ENCODE assay signal across 16 cellular contexts in the genomic region with DNA sequence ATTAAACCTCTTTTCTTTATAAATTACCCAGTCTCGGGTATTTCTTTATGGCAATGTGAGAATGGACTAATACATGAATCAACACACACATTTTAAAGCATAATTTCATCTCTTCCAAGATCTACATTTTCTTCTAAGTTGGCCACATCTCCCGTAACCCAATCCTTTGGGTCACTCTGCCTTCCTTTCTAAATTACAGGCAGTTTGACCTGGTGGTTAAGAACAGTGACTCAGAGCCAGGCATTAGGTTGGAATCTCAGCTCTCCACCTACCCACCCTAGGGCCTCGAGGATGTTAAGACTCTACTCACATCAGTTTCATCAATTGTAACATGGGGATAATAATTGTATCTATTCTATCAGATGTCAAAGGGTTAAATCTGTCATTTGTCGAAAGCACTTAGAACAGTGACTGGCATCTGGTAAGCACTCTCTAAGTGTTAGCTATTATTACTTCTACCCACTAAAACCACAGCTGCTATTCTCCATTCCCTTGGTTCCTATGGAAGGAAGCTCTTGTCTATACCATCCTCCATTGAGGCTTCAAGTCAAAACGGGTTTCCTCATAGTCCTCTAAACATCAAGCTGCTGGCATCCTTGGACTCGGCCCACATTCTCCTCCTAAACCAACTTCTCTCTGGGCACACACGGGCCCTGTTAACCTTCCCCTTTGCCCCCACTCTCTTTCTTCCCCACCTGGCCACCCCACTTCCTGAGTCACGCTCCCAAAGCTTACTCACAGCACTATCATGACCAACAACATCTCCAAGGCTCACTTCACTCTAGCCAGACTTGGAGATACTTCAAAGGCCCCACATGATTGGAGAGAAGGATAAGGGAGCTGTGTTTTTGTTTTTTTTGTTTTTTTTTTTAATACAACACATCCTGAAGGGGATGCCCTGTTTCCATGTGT.
DNase-seq lines count a peak whose midpoint lies in the region; ATAC-seq, FAIRE-seq and TF ChIP-seq lines count a peak whose summit lies in the region.
"Had no signal": no experiment of that assay in that cellular context is flagged by ENCODE, and none has a peak within 500 bp of the region (broad histone marks: within the 10 kb centered on the region; RNA-seq: fewer than 3 reads in every experiment).

No MANE protein-coding gene starts in this region.

- H3K9me3 Mint-ChIP-seq in activated naive CD8-positive, alpha-beta T cell (ENCODE audit: low read depth), result no peaks in the 10 kb centered on the region
- H3K9me3 Mint-ChIP-seq in activated naive CD8-positive, alpha-beta T cell treated with anti-CD3 and anti-CD28 coated beads for 36 hours, result no peaks in the 10 kb centered on the region
- H3K9me3 Mint-ChIP-seq in CD4-positive, alpha-beta T cell, result no peaks in the 10 kb centered on the region

- WGBS in HepG2 (ENCODE audit: low lambda C conversion rate), result 95% methylated on average over 8 of the region's 8 CpGs

- ATAC-seq in HepG2, result no peak
- ATAC-seq in CD4-positive, alpha-beta T cell (ENCODE audit: poor library complexity), result no peak

- TF ChIP-seq RAD21 in HepG2 (CRISPR knock-in tag; IDR thresholded peaks at IDR 0.05), result no peak

- no peak overlapping the region for H2AFZ ChIP-seq in HepG2 (ENCODE audit: low read length)

- H3K27ac ChIP-seq in HepG2 (ENCODE audit: extremely low read length, insufficient read depth, low read length) (no peak overlapping the region), colonic mucosa (no peak overlapping the region)
- H3K27ac ChIP-seq in CD4-positive, alpha-beta T cell (ENCODE audit: low read depth, low read length), result no peak overlapping the region
- H3K27ac ChIP-seq: transverse colon had no signal

- peaks cover 8% of the 10 kb centered on the region for H3K36me3 Mint-ChIP-seq in activated naive CD8-positive, alpha-beta T cell
- peaks cover 2% of the 10 kb centered on the region for H3K36me3 Mint-ChIP-seq in activated naive CD8-positive, alpha-beta T cell treated with anti-CD3 and anti-CD28 coated beads for 36 hours
- no peaks in the 10 kb centered on the region for H3K36me3 Mint-ChIP-seq in CD4-positive, alpha-beta T cell (ENCODE audit: low read depth)
- H3K36me3 Mint-ChIP-seq: IgD-negative memory B cell had no signal

- no peak overlapping the region for H3K4me3 Mint-ChIP-seq in activated naive CD8-positive, alpha-beta T cell
- no peak overlapping the region for H3K4me3 Mint-ChIP-seq in activated naive CD8-positive, alpha-beta T cell treated with anti-CD3 and anti-CD28 coated beads for 36 hours
- H3K4me3 Mint-ChIP-seq in CD4-positive, alpha-beta T cell, result no peak overlapping the region
- H3K4me3 Mint-ChIP-seq: IgD-negative memory B cell had no signal

- intact Hi-C loops in HepG2 (cut with micrococcal nuclease; ENCODE audit: unreplicated experiment) (loop anchor here (10.0 kb wide), 1 partner anchor 116 kb away; the partner anchor contains the start of gene TGFBR3), colonic mucosa (cut with DNase I) (no loop called here)
- intact Hi-C loops in CD4-positive, alpha-beta T cell (cut with DNase I, micrococcal nuclease), result no loop called here

- no peak for TF ChIP-seq CTCF in HepG2 (CRISPR knock-in tag; IDR thresholded peaks at IDR 0.05)
- no peak for TF ChIP-seq CTCF in CD4-positive, alpha-beta T cell (IDR thresholded peaks at IDR 0.05)
- TF ChIP-seq CTCF in colonic mucosa (IDR thresholded peaks at IDR 0.05), result no peak

- H3K27me3 Mint-ChIP-seq in activated naive CD8-positive, alpha-beta T cell, result no peaks in the 10 kb centered on the region
- no peaks in the 10 kb centered on the region for H3K27me3 Mint-ChIP-seq in activated naive CD8-positive, alpha-beta T cell treated with anti-CD3 and anti-CD28 coated beads for 36 hours
- H3K27me3 Mint-ChIP-seq in CD4-positive, alpha-beta T cell, result no peaks in the 10 kb centered on the region

- peaks cover 4% of the 10 kb centered on the region; the same call in 1 of the 2 replicates for H4K20me1 ChIP-seq in HepG2 (ENCODE audit: insufficient read depth, low read length)

- H3K4me1 ChIP-seq in adipocyte (ENCODE audit: control insufficient read depth, insufficient read depth, low read length) (peaks cover 31% of the 10 kb centered on the region), HepG2 (ENCODE audit: insufficient read depth, low read length) (peaks cover 69% of the 10 kb centered on the region), colonic mucosa (no peaks in the 10 kb centered on the region)
- H3K4me1 ChIP-seq: transverse colon had no signal

- H3K27ac Mint-ChIP-seq in activated naive CD8-positive, alpha-beta T cell, result peak overlapping the region; percentile 24
- H3K27ac Mint-ChIP-seq in activated naive CD8-positive, alpha-beta T cell treated with anti-CD3 and anti-CD28 coated beads for 36 hours, result no peak overlapping the region
- no peak overlapping the region for H3K27ac Mint-ChIP-seq in CD4-positive, alpha-beta T cell
- H3K27ac Mint-ChIP-seq: IgD-negative memory B cell had no signal

- peaks cover 42% of the 10 kb centered on the region for H3K79me2 ChIP-seq in HepG2 (ENCODE audit: insufficient read depth, low read length)

- H3K27me3 ChIP-seq in adipocyte (replicated peaks; ENCODE audit: control insufficient read depth, insufficient read depth, low read length), result no peaks in the 10 kb centered on the region
- no peaks in the 10 kb centered on the region for H3K27me3 ChIP-seq in HepG2 (ENCODE audit: control insufficient read depth in 1 of 2, insufficient read depth in 2 of 2, low read length in 2 of 2)
- H3K27me3 ChIP-seq in CD4-positive, alpha-beta T cell (ENCODE audit: control insufficient read depth, insufficient read depth, low read length), result no peaks in the 10 kb centered on the region
- H3K27me3 ChIP-seq in colonic mucosa, result no peaks in the 10 kb centered on the region
- H3K27me3 ChIP-seq: transverse colon had no signal

- peaks cover 5% of the 10 kb centered on the region for H3K4me1 Mint-ChIP-seq in activated naive CD8-positive, alpha-beta T cell (ENCODE audit: low read depth)
- peaks cover 8% of the 10 kb centered on the region for H3K4me1 Mint-ChIP-seq in activated naive CD8-positive, alpha-beta T cell treated with anti-CD3 and anti-CD28 coated beads for 36 hours
- no peaks in the 10 kb centered on the region for H3K4me1 Mint-ChIP-seq in CD4-positive, alpha-beta T cell (ENCODE audit: low read depth)
- H3K4me1 Mint-ChIP-seq: IgD-negative memory B cell had no signal

- no peak for FAIRE-seq in HepG2 (lab: Jason Lieb, UNC)

- POLR2A ChIA-PET in HepG2 (lab: Yijun Ruan, JAX), result no interaction called here
- POLR2A ChIA-PET in CD4-positive, alpha-beta T cell (lab: Charles Lee), result no interaction called here

- no TSS peak for BruUV-seq in HepG2 (replicated peaks; lab: Mats Ljungman, UMichigan)

- in situ Hi-C loops in HepG2 (cut with HindIII; ENCODE audit: extremely low pct_ligation_motif_present, low pct_unique_long_range_greater_than_20kb), result no loop called here

- no peaks in the 10 kb centered on the region for H3K9me3 ChIP-seq in adipocyte (ENCODE audit: control insufficient read depth, low read length)
- H3K9me3 ChIP-seq in HepG2 (ENCODE audit: low read length), result no peaks in the 10 kb centered on the region
- no peaks in the 10 kb centered on the region for H3K9me3 ChIP-seq in CD4-positive, alpha-beta T cell (ENCODE audit: control insufficient read depth, low read length)
- no peaks in the 10 kb centered on the region for H3K9me3 ChIP-seq in colonic mucosa
- H3K9me3 ChIP-seq: transverse colon had no signal

- DNase-seq in activated naive CD8-positive, alpha-beta T cell treated with anti-CD3 and anti-CD28 coated beads for 36 hours, result no peak
- DNase-seq in adipocyte (ENCODE audit: low read depth) (peak; percentile 57), HepG2 (ENCODE audit: low spot score) (no peak), stromal cell of bone marrow (ENCODE audit: low read depth) (peak; percentile 64), COLO829 (ENCODE audit: low spot score) (no peak), colonic mucosa (no peak)
- no peak for DNase-seq in CD4-positive, alpha-beta T cell
- DNase-seq: DMS53; effector CD8-positive, alpha-beta T cell; H7; hypothalamus; NCI-H187; T-helper 9 cell; transverse colon had no signal

- H3K4me2 ChIP-seq in HepG2 (ENCODE audit: low read depth, low read length), result no peak overlapping the region

- H3K36me3 ChIP-seq in adipocyte (ENCODE audit: control insufficient read depth, insufficient read depth, low read length, severe bottlenecking) (peaks cover 48% of the 10 kb centered on the region), HepG2 (replicated peaks in 1 of 2; ENCODE audit: control insufficient read depth in 1 of 2, insufficient read depth in 2 of 2, low read length in 2 of 2) (peaks cover 11 to 56% of the 10 kb centered on the region in 2 experiments), colonic mucosa (no peaks in the 10 kb centered on the region)
- H3K36me3 ChIP-seq: transverse colon had no signal

- TF ChIP-seq POLR2A in HepG2 (IDR thresholded peaks at IDR 0.05; ENCODE audit: insufficient read depth in 1 of 2, low read depth in 2 of 2, low read length in 2 of 2), result no peak

- H3K4me3 ChIP-seq in adipocyte (ENCODE audit: low read length), result peak overlapping the region; percentile 4
- H3K4me3 ChIP-seq in HepG2 (replicated peaks in 1 of 3; ENCODE audit: insufficient read depth in 1 of 3, low read depth in 2 of 3, low read length in 3 of 3), result no peak overlapping the region
- H3K4me3 ChIP-seq in colonic mucosa, result no peak overlapping the region
- H3K4me3 ChIP-seq: transverse colon had no signal

- CTCF ChIA-PET in HepG2 (lab: Yijun Ruan, JAX; ENCODE audit: low intra/inter-chr PET ratio, low total read pairs), result no interaction called here
- CTCF ChIA-PET in CD4-positive, alpha-beta T cell (lab: Charles Lee), result no interaction called here

- H3K9ac ChIP-seq in adipocyte (ENCODE audit: low read length) (peak overlapping the region; percentile 7), HepG2 (ENCODE audit: insufficient read depth, low read depth, low read length) (no peak overlapping the region), colonic mucosa (ENCODE audit: low read depth in 2 of 2, low read length in 2 of 2) (no peak overlapping the region)

- no peak for TF ChIP-seq EP300 in HepG2 (IDR thresholded peaks at IDR 0.05; ENCODE audit: low read depth in 2 of 2, low read length in 2 of 2)
- no peak for TF ChIP-seq EP300 in HepG2 (CRISPR knock-in tag; IDR thresholded peaks at IDR 0.05; ENCODE audit: borderline replicate concordance)

TF ChIP-seq in HepG2, 621 proteins besides CTCF, POLR2A, EP300 and RAD21 (continues in another document):
- TF ChIP-seq SMARCC2 (IDR thresholded peaks at IDR 0.05) (no peak), NR3C1 (CRISPR knock-in tag; IDR thresholded peaks at IDR 0.05) (no peak), ZBTB43 (CRISPR knock-in tag; conservative IDR thresholded peaks at IDR 0.05) (no peak)

Comparison
In these comparisons a context has a peak if more than half of its experiments do, and no peak if none do; other contexts are left out.
1. DNase-seq: peak in adipocyte (single experiment) and stromal cell of bone marrow (single experiment); none in activated naive CD8-positive, alpha-beta T cell treated with anti-CD3 and anti-CD28 coated beads for 36 hours (single experiment), HepG2 (single experiment), CD4-positive, alpha-beta T cell (0 of 10), COLO829 (single experiment) and colonic mucosa (single experiment).